In genomic region chr4:158443731-158444130, GRCh38 we compare ENCODE assay signal across 26 cellular contexts.
"Had no signal": no experiment of that assay in that cellular context is flagged by ENCODE, and none has a peak within 500 bp of the region (broad histone marks: within the 10 kb centered on the region; RNA-seq: fewer than 3 reads in every experiment).

No MANE protein-coding gene starts in this region.

- H3K27ac ChIP-seq: brain microvascular endothelial cell, coronary artery, dorsolateral prefrontal cortex, foreskin keratinocyte, gastrocnemius medialis, heart left ventricle had no signal

- H3K9me3 ChIP-seq: gastrocnemius medialis had no signal

- H3K27me3 ChIP-seq: brain microvascular endothelial cell, dorsolateral prefrontal cortex, foreskin keratinocyte, gastrocnemius medialis had no signal

- H3K4me3 ChIP-seq: coronary artery, dorsolateral prefrontal cortex, gastrocnemius medialis, heart left ventricle had no signal

- DNase-seq: activated CD4-positive, alpha-beta memory T cell treated with anti-CD3 and anti-CD28 coated beads, Interleukin-2, amount 10 ng/mL, durations not matched to agents 7 days and 5 days; activated CD4-positive, alpha-beta T cell treated with anti-CD3 and anti-CD28 coated beads for 36 hours; activated CD4-positive, alpha-beta T cell treated with anti-CD3 and anti-CD28 coated beads, Interleukin-2, amount 10 ng/mL, durations not matched to agents 7 days and 5 days; activated CD4-positive, alpha-beta T cell treated with anti-CD3 and anti-CD28 coated beads, Interleukin-2, amount 50 U/mL, for 4 hours; activated CD4-positive, CD25-positive, alpha-beta regulatory T cell; activated CD4-positive, CD25-positive, alpha-beta regulatory T cell treated with anti-CD3 and anti-CD28 coated beads, Interleukin-2, amount 50 U/mL, for 72 hours; activated CD8-positive, alpha-beta memory T cell treated with anti-CD3 and anti-CD28 coated beads for 24 hours; activated effector memory CD4-positive, alpha-beta T cell treated with Interleukin-2 at 50 U/mL for 16 hours; activated gamma-delta T cell treated with Interleukin-2 at 50 U/mL for 16 hours; activated naive CD4-positive, alpha-beta T cell treated with anti-CD3 and anti-CD28 coated beads, Interleukin-2, amount 50 U/mL, for 16 hours; activated naive CD4-positive, alpha-beta T cell treated with Interleukin-2 at 50 U/mL for 16 hours; activated T-cell treated with anti-CD3 and anti-CD28 coated beads, Interleukin-2, amount 50 U/mL, for 4 hours; amniotic stem cell; anterior cingulate cortex; brain microvascular endothelial cell; dorsolateral prefrontal cortex; effector memory CD4-positive, alpha-beta T cell; endodermal cell; foreskin keratinocyte; gastrocnemius medialis; glutamatergic neuron; heart left ventricle; T-helper 2 cell had no signal

- ATAC-seq: activated CD4-positive, alpha-beta T cell treated with anti-CD3 and anti-CD28 coated beads for 36 hours; activated T-cell treated with anti-CD3 and anti-CD28 coated beads, Interleukin-2, amount 50 U/mL, for 4 hours; activated T-helper 17 cell treated with anti-CD3 and anti-CD28 coated beads, Interleukin-2, amount 50 U/mL, for 72 hours; esophagus mucosa; foreskin keratinocyte; gastrocnemius medialis; heart left ventricle had no signal

- H3K4me1 ChIP-seq: foreskin keratinocyte, gastrocnemius medialis, heart left ventricle had no signal

- H3K36me3 ChIP-seq: brain microvascular endothelial cell, gastrocnemius medialis, heart left ventricle had no signal
